20 cellular contexts compared by ENCODE assay signal in the genomic region with DNA sequence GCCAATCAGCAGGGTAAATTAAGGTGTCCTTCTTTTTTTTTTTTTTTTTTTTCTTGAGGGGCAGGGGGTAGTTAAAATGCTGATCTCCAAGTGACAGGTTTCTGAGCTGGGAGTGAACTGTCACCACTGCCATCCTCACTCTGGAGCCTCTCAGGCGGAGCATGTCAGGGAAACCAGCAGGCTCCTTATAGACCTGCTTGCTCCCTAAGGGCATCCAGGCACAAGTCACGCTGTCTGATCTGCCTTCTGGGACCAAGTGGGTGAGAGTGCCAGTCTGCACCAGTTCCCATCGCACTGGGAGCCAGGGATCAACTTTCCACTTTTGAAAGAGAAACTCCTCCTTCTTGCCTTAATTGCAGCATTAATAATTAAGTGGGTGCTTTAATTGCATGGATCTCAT.
DNase-seq lines count a peak whose midpoint lies in the region; ATAC-seq and TF ChIP-seq lines count a peak whose summit lies in the region.
"Had no signal": no experiment of that assay in that cellular context is flagged by ENCODE, and none has a peak within 500 bp of the region (broad histone marks: within the 10 kb centered on the region; RNA-seq: fewer than 3 reads in every experiment).

No MANE protein-coding gene starts in this region.

- peaks cover 56% of the 10 kb centered on the region for H3K4me1 Mint-ChIP-seq in glutamatergic neuron (ENCODE audit: low read depth, unreplicated experiment)
- peaks cover 0 to 1% of the 10 kb centered on the region in 2 donors for H3K4me1 Mint-ChIP-seq in effector memory CD8-positive, alpha-beta T cell (ENCODE audit: low read depth in 2 of 2)
- peaks cover 23% of the 10 kb centered on the region for H3K4me1 Mint-ChIP-seq in endothelial cell (ENCODE audit: unreplicated experiment)
- H3K4me1 Mint-ChIP-seq: B cell, IgD-negative memory B cell had no signal

- H3K27me3 Mint-ChIP-seq in glutamatergic neuron (ENCODE audit: unreplicated experiment) (peaks cover 2% of the 10 kb centered on the region), endothelial cell (ENCODE audit: unreplicated experiment) (peaks cover 4% of the 10 kb centered on the region)
- peaks cover 0 to 21% of the 10 kb centered on the region in 2 donors for H3K27me3 Mint-ChIP-seq in effector memory CD8-positive, alpha-beta T cell
- H3K27me3 Mint-ChIP-seq: B cell had no signal

- peak overlapping the region; percentile 14 for H3K4me3 Mint-ChIP-seq in glutamatergic neuron (ENCODE audit: unreplicated experiment)
- H3K4me3 Mint-ChIP-seq in effector memory CD8-positive, alpha-beta T cell = no peak overlapping the region
- no peak overlapping the region for H3K4me3 Mint-ChIP-seq in endothelial cell (ENCODE audit: unreplicated experiment)
- H3K4me3 Mint-ChIP-seq: B cell, CD14-positive monocyte, IgD-negative memory B cell had no signal

- ATAC-seq in effector memory CD8-positive, alpha-beta T cell (replicated peaks) = no peak
- ATAC-seq: A549, SK-N-SH treated with all-trans-retinoic acid at 6 μM for 48 hours had no signal

- DNase-seq in D341Med (ENCODE audit: low spot score) = peak; percentile 81
- DNase-seq in NCI-H1105 (lab: John Stamatoyannopoulos, UW) = peak; percentile 47
- peak; percentile 95 for DNase-seq in NCI-H2171 treated with DMSO at 0.1 percent for 48 hours (lab: John Stamatoyannopoulos, UW)
- DNase-seq in glutamatergic neuron = peak; percentile 50
- no peak for DNase-seq in effector memory CD8-positive, alpha-beta T cell
- DNase-seq in endothelial cell (ENCODE audit: low spot score) = no peak
- DNase-seq in NOMO-1 treated with dmso at 0.1 percent for 144 hours (lab: John Stamatoyannopoulos, UW; ENCODE audit: unreplicated experiment) = no peak
- no peak for DNase-seq in epidermal melanocyte (ENCODE audit: insufficient read length, low spot score)
- DNase-seq: Karpas-422, MV-4-11, NCI-H1436 treated with DMSO at 0.1 percent for 48 hours, NCI-H1930, NCI-H446 treated with DMSO at 0.1 percent for 48 hours, NCI-H748 treated with DMSO at 0.1 percent for 48 hours, Peyer's patch had no signal

- TF ChIP-seq CTCF in glutamatergic neuron (IDR thresholded peaks at IDR 0.05; ENCODE audit: partially characterized antibody, unreplicated experiment) (no peak), endothelial cell (IDR thresholded peaks at IDR 0.05; ENCODE audit: unreplicated experiment) (no peak)

- H3K36me3 Mint-ChIP-seq in glutamatergic neuron (ENCODE audit: unreplicated experiment) = no peaks in the 10 kb centered on the region
- no peaks in the 10 kb centered on the region for H3K36me3 Mint-ChIP-seq in effector memory CD8-positive, alpha-beta T cell (ENCODE audit: insufficient read depth)
- H3K36me3 Mint-ChIP-seq in endothelial cell (ENCODE audit: low read depth, unreplicated experiment) = no peaks in the 10 kb centered on the region
- H3K36me3 Mint-ChIP-seq: CD14-positive monocyte, IgD-negative memory B cell had no signal

- H3K27ac Mint-ChIP-seq in glutamatergic neuron (ENCODE audit: unreplicated experiment) (peak overlapping the region; percentile 70), endothelial cell (ENCODE audit: unreplicated experiment) (no peak overlapping the region)
- H3K27ac Mint-ChIP-seq in effector memory CD8-positive, alpha-beta T cell = no peak overlapping the region
- H3K27ac Mint-ChIP-seq: B cell, CD14-positive monocyte, IgD-negative memory B cell had no signal

- H3K9me3 Mint-ChIP-seq in glutamatergic neuron (ENCODE audit: unreplicated experiment) (peaks cover 4% of the 10 kb centered on the region), endothelial cell (ENCODE audit: unreplicated experiment) (no peaks in the 10 kb centered on the region)
- no peaks in the 10 kb centered on the region for H3K9me3 Mint-ChIP-seq in effector memory CD8-positive, alpha-beta T cell
- H3K9me3 Mint-ChIP-seq: IgD-negative memory B cell had no signal

Comparison
In these comparisons a context has a peak if more than half of its experiments do, and no peak if none do; other contexts are left out.
1. DNase-seq: peak in D341Med (single experiment), NCI-H1105 (single experiment), NCI-H2171 treated with DMSO at 0.1 percent for 48 hours (single experiment) and glutamatergic neuron (single experiment); none in effector memory CD8-positive, alpha-beta T cell (0 of 3), endothelial cell (single experiment), NOMO-1 treated with dmso at 0.1 percent for 144 hours (single experiment) and epidermal melanocyte (single experiment).